In the genomic region with DNA sequence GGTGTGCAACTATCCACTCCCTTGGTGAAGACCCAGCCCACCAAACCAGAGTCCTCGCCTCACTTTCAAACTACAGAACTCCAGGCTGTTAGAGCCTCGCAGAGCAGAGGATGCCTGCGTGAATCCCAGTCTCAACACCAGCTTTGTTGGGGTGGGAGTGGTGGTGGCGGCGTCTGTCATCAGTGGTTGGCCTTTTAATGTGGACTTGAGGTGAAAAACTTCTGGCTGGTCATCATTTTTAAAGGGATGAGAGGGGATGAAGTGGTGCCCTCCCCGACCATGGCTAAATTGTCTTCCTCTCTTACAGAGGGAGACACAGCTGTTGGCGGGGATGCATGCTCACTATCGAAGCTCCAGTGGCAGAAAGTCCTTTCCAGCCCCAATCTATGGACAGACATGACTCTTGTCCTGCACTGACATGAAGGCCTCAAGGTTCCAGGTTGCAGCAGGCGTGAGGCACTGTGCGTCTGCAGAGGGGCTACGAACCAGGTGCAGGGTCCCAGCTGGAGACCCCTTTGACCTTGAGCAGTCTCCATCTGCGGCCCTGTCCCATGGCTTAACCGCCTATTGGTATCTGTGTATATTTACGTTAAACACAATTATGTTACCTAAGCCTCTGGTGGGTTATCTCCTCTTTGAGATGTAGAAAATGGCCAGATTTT, we compare ENCODE assay signal across 1 cellular context.
TF ChIP-seq lines count a peak whose summit lies in the region.

No MANE protein-coding gene starts in this region.

TF ChIP-seq in HCT116, 20 proteins besides CTCF, POLR2A, EP300 and RAD21 (continued from another document):
- TF ChIP-seq, protein P1, sequence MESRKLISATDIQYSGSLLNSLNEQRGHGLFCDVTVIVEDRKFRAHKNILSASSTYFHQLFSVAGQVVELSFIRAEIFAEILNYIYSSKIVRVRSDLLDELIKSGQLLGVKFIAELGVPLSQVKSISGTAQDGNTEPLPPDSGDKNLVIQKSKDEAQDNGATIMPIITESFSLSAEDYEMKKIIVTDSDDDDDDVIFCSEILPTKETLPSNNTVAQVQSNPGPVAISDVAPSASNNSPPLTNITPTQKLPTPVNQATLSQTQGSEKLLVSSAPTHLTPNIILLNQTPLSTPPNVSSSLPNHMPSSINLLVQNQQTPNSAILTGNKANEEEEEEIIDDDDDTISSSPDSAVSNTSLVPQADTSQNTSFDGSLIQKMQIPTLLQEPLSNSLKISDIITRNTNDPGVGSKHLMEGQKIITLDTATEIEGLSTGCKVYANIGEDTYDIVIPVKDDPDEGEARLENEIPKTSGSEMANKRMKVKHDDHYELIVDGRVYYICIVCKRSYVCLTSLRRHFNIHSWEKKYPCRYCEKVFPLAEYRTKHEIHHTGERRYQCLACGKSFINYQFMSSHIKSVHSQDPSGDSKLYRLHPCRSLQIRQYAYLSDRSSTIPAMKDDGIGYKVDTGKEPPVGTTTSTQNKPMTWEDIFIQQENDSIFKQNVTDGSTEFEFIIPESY (IDR thresholded peaks at IDR 0.05; ENCODE audit: extremely low read depth, insufficient replicate concordance, low read length): peak; percentile 75
- TF ChIP-seq POLR2AphosphoS5 (IDR thresholded peaks at IDR 0.05; ENCODE audit: low read depth, low read length): peak; percentile 87
TF ChIP-seq in HCT116: peak in this region for 2.
